27 cellular contexts compared by ENCODE assay signal in the genomic region with DNA sequence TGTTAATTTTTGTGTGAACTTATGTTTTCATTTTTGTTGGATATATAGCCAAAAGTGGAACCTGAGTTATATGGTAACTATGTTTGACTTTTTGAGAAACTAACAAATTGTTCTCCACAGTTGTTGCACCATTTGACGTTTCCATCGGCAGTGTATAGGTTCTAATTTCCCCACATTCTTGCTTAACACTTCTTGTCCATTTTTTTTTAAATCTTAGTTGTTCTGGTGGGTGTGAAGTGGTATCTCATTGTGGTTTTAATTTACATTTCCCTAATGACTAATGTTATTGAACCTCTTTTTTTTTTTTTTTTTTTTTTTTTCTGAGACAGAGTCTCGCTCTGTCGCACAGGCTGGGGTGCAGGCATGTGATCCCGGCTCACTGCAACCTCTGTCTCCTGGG. TPM values are rescaled to one million over a fixed set of nuclear protein-coding genes. Genes with fewer than 3 reads are reported as not detected.
"Had no signal": no experiment of that assay in that cellular context is flagged by ENCODE, and none has a peak within 500 bp of the region (broad histone marks: within the 10 kb centered on the region; RNA-seq: fewer than 3 reads in every experiment).

No MANE protein-coding gene starts in this region.

- H3K4me3 ChIP-seq: breast epithelium, esophagus squamous epithelium, left ventricle myocardium inferior, lung, pancreas, psoas muscle, right atrium auricular region, tibial nerve had no signal

- H3K27ac ChIP-seq: breast epithelium, epithelial cell of prostate, esophagus squamous epithelium, left ventricle myocardium inferior, pancreas, psoas muscle, right atrium auricular region, VCaP had no signal

- H3K27me3 ChIP-seq: breast epithelium, esophagus squamous epithelium, pancreas, right atrium auricular region, tibial nerve had no signal

- H3K27ac Mint-ChIP-seq: activated CD4-positive, alpha-beta T cell treated with anti-CD3 and anti-CD28 coated beads, Interleukin-2, amount 10 ng/mL, durations not matched to agents 24 days and 14 days; dendritic cell treated with granulocyte-macrophage colony-stimulating factor and Interleukin-4, amounts not matched to agents 40 ng/mL and 50 ng/mL, for 4 days; nephron progenitor cell; T-helper 1 cell treated with Interleukin-12 subunit alpha and Interleukin-12 subunit beta and Interleukin-4 antibody, amounts not matched to agents 30 μg/mL and 1 μg/mL, for 36 hours had no signal

- DNase-seq: activated CD4-positive, alpha-beta T cell treated with anti-CD3 and anti-CD28 coated beads, Interleukin-2, amount 10 ng/mL, durations not matched to agents 24 days and 14 days; activated CD8-positive, alpha-beta T cell treated with anti-CD3 and anti-CD28 coated beads for 36 hours; activated naive CD4-positive, alpha-beta T cell; activated T-cell treated with anti-CD3 and anti-CD28 coated beads, Interleukin-2, amount 50 U/mL, for 48 hours; central memory CD4-positive, alpha-beta T cell; esophagus squamous epithelium; foreskin melanocyte; islet precursor cell; left ventricle myocardium inferior; mesendoderm; nephron progenitor cell; nucleus accumbens; pancreas; psoas muscle; stimulated activated naive CD4-positive, alpha-beta T cell treated with Interleukin-2 at 50 U/mL for 16 hours; T-helper 9 cell had no signal

- H3K4me1 Mint-ChIP-seq: nephron progenitor cell had no signal

- H3K4me1 ChIP-seq: breast epithelium, pancreas had no signal

- ATAC-seq: activated CD8-positive, alpha-beta T cell treated with anti-CD3 and anti-CD28 coated beads for 36 hours; activated naive CD4-positive, alpha-beta T cell treated with anti-CD3 and anti-CD28 coated beads, Interleukin-2, amount 50 U/mL, for 72 hours; pancreas; psoas muscle had no signal

- H3K36me3 ChIP-seq: breast epithelium had no signal

- H3K9me3 Mint-ChIP-seq: activated CD4-positive, alpha-beta T cell treated with anti-CD3 and anti-CD28 coated beads, Interleukin-2, amount 10 ng/mL, durations not matched to agents 24 days and 14 days; activated CD8-positive, alpha-beta T cell treated with anti-CD3 and anti-CD28 coated beads for 36 hours; activated naive CD4-positive, alpha-beta T cell treated with anti-CD3 and anti-CD28 coated beads, Interleukin-2, amount 50 U/mL, for 72 hours; dendritic cell treated with granulocyte-macrophage colony-stimulating factor and Interleukin-4, amounts not matched to agents 40 ng/mL and 50 ng/mL, for 4 days; nephron progenitor cell; T-helper 1 cell treated with Interleukin-12 subunit alpha and Interleukin-12 subunit beta and Interleukin-4 antibody, amounts not matched to agents 30 μg/mL and 1 μg/mL, for 36 hours had no signal

- FAIRE-seq: pancreas, TTC549 had no signal

- H3K27me3 Mint-ChIP-seq: activated CD4-positive, alpha-beta T cell treated with anti-CD3 and anti-CD28 coated beads, Interleukin-2, amount 10 ng/mL, durations not matched to agents 24 days and 14 days; activated CD8-positive, alpha-beta T cell treated with anti-CD3 and anti-CD28 coated beads for 36 hours; dendritic cell treated with granulocyte-macrophage colony-stimulating factor and Interleukin-4, amounts not matched to agents 40 ng/mL and 50 ng/mL, for 4 days had no signal

- H3K9me3 ChIP-seq: breast epithelium, esophagus squamous epithelium, left ventricle myocardium inferior, pancreas, psoas muscle, right atrium auricular region, tibial nerve had no signal

- H3K4me3 Mint-ChIP-seq: activated CD4-positive, alpha-beta T cell treated with anti-CD3 and anti-CD28 coated beads, Interleukin-2, amount 10 ng/mL, durations not matched to agents 24 days and 14 days; activated CD8-positive, alpha-beta T cell treated with anti-CD3 and anti-CD28 coated beads for 36 hours; dendritic cell treated with granulocyte-macrophage colony-stimulating factor and Interleukin-4, amounts not matched to agents 40 ng/mL and 50 ng/mL, for 4 days; nephron progenitor cell; T-helper 1 cell treated with Interleukin-12 subunit alpha and Interleukin-12 subunit beta and Interleukin-4 antibody, amounts not matched to agents 30 μg/mL and 1 μg/mL, for 36 hours had no signal

RNA-seq across cellular contexts. Expression of a gene that starts 9.6 kb away (rescaled TPM):
- total RNA-seq: glomerular endothelial cell had no signal

RNA-seq across cellular contexts. Expression of a gene that starts 18.5 kb away (rescaled TPM):
- total RNA-seq: activated CD8-positive, alpha-beta T cell treated with anti-CD3 and anti-CD28 coated beads for 36 hours had no signal
